2 cellular contexts compared by ENCODE assay signal in genomic region chr22:32866953-32867352, GRCh38.
TF ChIP-seq lines count a peak whose summit lies in the region.

No MANE protein-coding gene starts in this region.

TF ChIP-seq in K562, 482 proteins besides CTCF, POLR2A, EP300 and RAD21 (continued from another document and continues in another):
- TF ChIP-seq ZNF407 (IDR thresholded peaks at IDR 0.05; ENCODE audit: low read depth) (no peak), ARID1B (IDR thresholded peaks at IDR 0.05) (no peak), SMAD4 (CRISPR knock-in tag; conservative IDR thresholded peaks at IDR 0.05) (no peak), GMEB1 (CRISPR knock-in tag; IDR thresholded peaks at IDR 0.05) (no peak), CBX2 (IDR thresholded peaks at IDR 0.05; ENCODE audit: insufficient read depth, low read length, poor library complexity, severe bottlenecking) (no peak)

TF ChIP-seq in SK-N-SH treated with all-trans-retinoic acid at 6 μM for 48 hours, 23 proteins besides CTCF, POLR2A, EP300 and RAD21 (continued from another document):
- TF ChIP-seq CREB5 (CRISPR knock-in tag; IDR thresholded peaks at IDR 0.05; ENCODE audit: low read depth) (no peak), ZNF8 (CRISPR knock-in tag; IDR thresholded peaks at IDR 0.05) (no peak), RARB (CRISPR knock-in tag; IDR thresholded peaks at IDR 0.05) (no peak)
